15 cellular contexts compared by ENCODE assay signal in genomic region chr12:57027011-57027804, GRCh38. TPM values are rescaled to one million over a fixed set of nuclear protein-coding genes. Genes with fewer than 3 reads are reported as not detected.
A peak's percentile ranks its signal among the peaks of the same experiment; 100 is the strongest.
DNase-seq lines count a peak whose midpoint lies in the region; ATAC-seq and TF ChIP-seq lines count a peak whose summit lies in the region.
"Had no signal": no experiment of that assay in that cellular context is flagged by ENCODE, and none has a peak within 500 bp of the region (broad histone marks: within the 10 kb centered on the region; RNA-seq: fewer than 3 reads in every experiment).

No MANE protein-coding gene starts in this region.

- H3K36me3 Mint-ChIP-seq in activated CD4-positive, alpha-beta memory T cell treated with anti-CD3 and anti-CD28 coated beads for 36 hours, result no peaks in the 10 kb centered on the region
- H3K36me3 Mint-ChIP-seq in activated CD4-positive, alpha-beta memory T cell treated with anti-CD3 and anti-CD28 coated beads, Interleukin-2, amount 10 ng/mL, durations not matched to agents 7 days and 5 days (ENCODE audit: low read depth), result no peaks in the 10 kb centered on the region
- no peaks in the 10 kb centered on the region for H3K36me3 Mint-ChIP-seq in activated naive CD8-positive, alpha-beta T cell treated with anti-CD3 and anti-CD28 coated beads, Interleukin-2, amount 50 U/mL, for 24 hours (ENCODE audit: low read depth)
- H3K36me3 Mint-ChIP-seq in stimulated activated memory B cell treated with anti-CD40 and anti-IgM and Interleukin-4, amounts not matched to agents 10 μg/mL and 1 μg/mL and 100 μg/mL, for 72 hours, result no peaks in the 10 kb centered on the region
- H3K36me3 Mint-ChIP-seq in natural killer cell treated with Interleukin-12 subunit alpha and Interleukin-12 subunit beta and Interleukin-15 and Interleukin-18, amount 100 ng/mL, for 72 hours, result no peaks in the 10 kb centered on the region
- H3K36me3 Mint-ChIP-seq: activated naive CD4-positive, alpha-beta T cell treated with anti-CD3 and anti-CD28 coated beads, Interleukin-2, amount 10 ng/mL, durations not matched to agents 7 days and 5 days had no signal

- CTCF ChIA-PET in activated CD4-positive, alpha-beta memory T cell treated with anti-CD3 and anti-CD28 coated beads for 36 hours (lab: Charles Lee), result interaction anchor here (0.7 to 3.6 kb wide), 13 partner anchors 11 to 270 kb away, joined by 3 to 13 read pairs (median 4); partner anchors contain the start of gene TAC3
- CTCF ChIA-PET in activated CD4-positive, alpha-beta memory T cell treated with anti-CD3 and anti-CD28 coated beads, Interleukin-2, amount 10 ng/mL, durations not matched to agents 7 days and 5 days (lab: Charles Lee), result interaction anchor here (0.7 to 2.1 kb wide), 5 partner anchors 9 to 85 kb away, joined by 3 to 8 read pairs (median 3); no protein-coding TSS in a partner anchor

- H4K20me1 ChIP-seq in Loucy (ENCODE audit: insufficient read depth, low read length, poor library complexity, severe bottlenecking), result no peaks in the 10 kb centered on the region

- peak overlapping the region; percentile 28 for H3K9ac ChIP-seq in Loucy (ENCODE audit: low read depth, low read length, poor library complexity, severe bottlenecking)

- H3K36me3 ChIP-seq in Loucy (ENCODE audit: insufficient read depth, low read length), result no peaks in the 10 kb centered on the region

- no peaks in the 10 kb centered on the region for H3F3A ChIP-seq in Loucy (ENCODE audit: low read depth)

- intact Hi-C loops in activated CD4-positive, alpha-beta memory T cell treated with anti-CD3 and anti-CD28 coated beads for 36 hours (cut with micrococcal nuclease), result no loop called here

- DNase-seq in activated CD4-positive, alpha-beta memory T cell treated with anti-CD3 and anti-CD28 coated beads for 36 hours, result no peak
- no peak for DNase-seq in activated CD4-positive, alpha-beta memory T cell treated with anti-CD3 and anti-CD28 coated beads, Interleukin-2, amount 10 ng/mL, durations not matched to agents 7 days and 5 days
- DNase-seq in activated naive CD8-positive, alpha-beta T cell treated with anti-CD3 and anti-CD28 coated beads, Interleukin-2, amount 50 U/mL, for 24 hours, result no peak
- no peak for DNase-seq in effector CD8-positive, alpha-beta T cell (lab: John Stamatoyannopoulos, UW)
- no peak for DNase-seq in activated CD8-positive, alpha-beta memory T cell treated with anti-CD3 and anti-CD28 coated beads, Interleukin-2, amount 50 U/mL, for 48 hours
- no peak for DNase-seq in natural killer cell treated with Interleukin-12 subunit alpha and Interleukin-12 subunit beta and Interleukin-15 and Interleukin-18, amount 100 ng/mL, for 72 hours (ENCODE audit: low spot score)
- DNase-seq: activated naive CD4-positive, alpha-beta T cell treated with anti-CD3 and anti-CD28 coated beads, Interleukin-2, amount 10 ng/mL, durations not matched to agents 7 days and 5 days; H9; NCI-H526 treated with DMSO at 0.1 percent for 48 hours; psoas muscle; Right ventricle myocardium superior; stimulated activated CD4-positive, alpha-beta T cell treated with anti-CD3 and anti-CD28 coated beads, Interleukin-4, amount 100 ng/mL, for 1 hour had no signal

- H3K79me2 ChIP-seq in Loucy (ENCODE audit: insufficient read depth, low read length), result no peaks in the 10 kb centered on the region

- POLR2A ChIA-PET in activated CD4-positive, alpha-beta memory T cell treated with anti-CD3 and anti-CD28 coated beads for 36 hours (lab: Charles Lee), result interaction anchor here (0.6 to 1.1 kb wide), 4 partner anchors 11 to 85 kb away, joined by 3 to 4 read pairs (median 3); partner anchors contain the start of gene TAC3
- POLR2A ChIA-PET in activated CD4-positive, alpha-beta memory T cell treated with anti-CD3 and anti-CD28 coated beads, Interleukin-2, amount 10 ng/mL, durations not matched to agents 7 days and 5 days (lab: Charles Lee), result interaction anchor here (2.7 kb wide), 1 partner anchor 10 kb away, joined by 18 read pairs; the partner anchor contains the start of gene TAC3

- H3K27me3 Mint-ChIP-seq in activated CD4-positive, alpha-beta memory T cell treated with anti-CD3 and anti-CD28 coated beads for 36 hours, result no peaks in the 10 kb centered on the region
- peaks cover 6% of the 10 kb centered on the region for H3K27me3 Mint-ChIP-seq in activated CD4-positive, alpha-beta memory T cell treated with anti-CD3 and anti-CD28 coated beads, Interleukin-2, amount 10 ng/mL, durations not matched to agents 7 days and 5 days
- H3K27me3 Mint-ChIP-seq in activated naive CD8-positive, alpha-beta T cell treated with anti-CD3 and anti-CD28 coated beads, Interleukin-2, amount 50 U/mL, for 24 hours, result no peaks in the 10 kb centered on the region
- H3K27me3 Mint-ChIP-seq in stimulated activated memory B cell treated with anti-CD40 and anti-IgM and Interleukin-4, amounts not matched to agents 10 μg/mL and 1 μg/mL and 100 μg/mL, for 72 hours, result peaks cover 8% of the 10 kb centered on the region
- peaks cover 0 to 16% of the 10 kb centered on the region in 2 donors for H3K27me3 Mint-ChIP-seq in natural killer cell treated with Interleukin-12 subunit alpha and Interleukin-12 subunit beta and Interleukin-15 and Interleukin-18, amount 100 ng/mL, for 72 hours

- H3K9me3 ChIP-seq in Loucy (ENCODE audit: insufficient read depth, low read depth, low read length), result no peaks in the 10 kb centered on the region
- H3K9me3 ChIP-seq: psoas muscle had no signal

- TF ChIP-seq CTCF in Loucy (conservative IDR thresholded peaks at IDR 0.05; ENCODE audit: low read length), result no peak

- ATAC-seq in activated naive CD8-positive, alpha-beta T cell treated with anti-CD3 and anti-CD28 coated beads, Interleukin-2, amount 50 U/mL, for 24 hours, result peak; percentile 79
- ATAC-seq in stimulated activated memory B cell treated with anti-CD40 and anti-IgM and Interleukin-4, amounts not matched to agents 10 μg/mL and 1 μg/mL and 100 μg/mL, for 72 hours, result no peak
- ATAC-seq in natural killer cell treated with Interleukin-12 subunit alpha and Interleukin-12 subunit beta and Interleukin-15 and Interleukin-18, amount 100 ng/mL, for 72 hours, result no peak
- ATAC-seq: psoas muscle had no signal

- no peaks in the 10 kb centered on the region for H3K9me2 ChIP-seq in Loucy (replicated peaks; ENCODE audit: low read depth, low read length)

- H3K27ac Mint-ChIP-seq in activated CD4-positive, alpha-beta memory T cell treated with anti-CD3 and anti-CD28 coated beads for 36 hours, result peak overlapping the region; percentile 75
- no peak overlapping the region for H3K27ac Mint-ChIP-seq in activated CD4-positive, alpha-beta memory T cell treated with anti-CD3 and anti-CD28 coated beads, Interleukin-2, amount 10 ng/mL, durations not matched to agents 7 days and 5 days
- H3K27ac Mint-ChIP-seq in activated naive CD8-positive, alpha-beta T cell treated with anti-CD3 and anti-CD28 coated beads, Interleukin-2, amount 50 U/mL, for 24 hours, result peak overlapping the region; percentile 91
- H3K27ac Mint-ChIP-seq in stimulated activated memory B cell treated with anti-CD40 and anti-IgM and Interleukin-4, amounts not matched to agents 10 μg/mL and 1 μg/mL and 100 μg/mL, for 72 hours, result peak overlapping the region; percentile 46
- peak overlapping the region in 1 of 2 donors; percentile 22 for H3K27ac Mint-ChIP-seq in natural killer cell treated with Interleukin-12 subunit alpha and Interleukin-12 subunit beta and Interleukin-15 and Interleukin-18, amount 100 ng/mL, for 72 hours
- H3K27ac Mint-ChIP-seq: activated naive CD4-positive, alpha-beta T cell treated with anti-CD3 and anti-CD28 coated beads, Interleukin-2, amount 10 ng/mL, durations not matched to agents 7 days and 5 days; H9 had no signal

- no peak overlapping the region for H3K4me2 ChIP-seq in Loucy (ENCODE audit: low read depth, low read length, poor library complexity, severe bottlenecking)

- H2AFZ ChIP-seq in Loucy (ENCODE audit: low read length), result peak overlapping the region; percentile 41; the same call in 1 of the 2 replicates

- no peaks in the 10 kb centered on the region for H3K9me3 Mint-ChIP-seq in activated CD4-positive, alpha-beta memory T cell treated with anti-CD3 and anti-CD28 coated beads for 36 hours
- H3K9me3 Mint-ChIP-seq in activated CD4-positive, alpha-beta memory T cell treated with anti-CD3 and anti-CD28 coated beads, Interleukin-2, amount 10 ng/mL, durations not matched to agents 7 days and 5 days, result no peaks in the 10 kb centered on the region
- H3K9me3 Mint-ChIP-seq in activated naive CD8-positive, alpha-beta T cell treated with anti-CD3 and anti-CD28 coated beads, Interleukin-2, amount 50 U/mL, for 24 hours, result no peaks in the 10 kb centered on the region
- H3K9me3 Mint-ChIP-seq in stimulated activated memory B cell treated with anti-CD40 and anti-IgM and Interleukin-4, amounts not matched to agents 10 μg/mL and 1 μg/mL and 100 μg/mL, for 72 hours, result no peaks in the 10 kb centered on the region
- no peaks in the 10 kb centered on the region for H3K9me3 Mint-ChIP-seq in natural killer cell treated with Interleukin-12 subunit alpha and Interleukin-12 subunit beta and Interleukin-15 and Interleukin-18, amount 100 ng/mL, for 72 hours
- H3K9me3 Mint-ChIP-seq: activated naive CD4-positive, alpha-beta T cell treated with anti-CD3 and anti-CD28 coated beads, Interleukin-2, amount 10 ng/mL, durations not matched to agents 7 days and 5 days; H9 had no signal

- no peaks in the 10 kb centered on the region for H3K27me3 ChIP-seq in Loucy (ENCODE audit: insufficient read depth, low read length, poor library complexity, severe bottlenecking)

- no peak overlapping the region for H3K4me3 Mint-ChIP-seq in activated CD4-positive, alpha-beta memory T cell treated with anti-CD3 and anti-CD28 coated beads for 36 hours
- no peak overlapping the region for H3K4me3 Mint-ChIP-seq in activated CD4-positive, alpha-beta memory T cell treated with anti-CD3 and anti-CD28 coated beads, Interleukin-2, amount 10 ng/mL, durations not matched to agents 7 days and 5 days
- peak overlapping the region; percentile 54 for H3K4me3 Mint-ChIP-seq in activated naive CD8-positive, alpha-beta T cell treated with anti-CD3 and anti-CD28 coated beads, Interleukin-2, amount 50 U/mL, for 24 hours
- H3K4me3 Mint-ChIP-seq in stimulated activated memory B cell treated with anti-CD40 and anti-IgM and Interleukin-4, amounts not matched to agents 10 μg/mL and 1 μg/mL and 100 μg/mL, for 72 hours, result no peak overlapping the region
- H3K4me3 Mint-ChIP-seq in natural killer cell treated with Interleukin-12 subunit alpha and Interleukin-12 subunit beta and Interleukin-15 and Interleukin-18, amount 100 ng/mL, for 72 hours, result no peak overlapping the region
- H3K4me3 Mint-ChIP-seq: activated naive CD4-positive, alpha-beta T cell treated with anti-CD3 and anti-CD28 coated beads, Interleukin-2, amount 10 ng/mL, durations not matched to agents 7 days and 5 days; H9 had no signal

- H3K4me1 ChIP-seq in Loucy (ENCODE audit: insufficient read depth, low read length, poor library complexity, severe bottlenecking), result peaks cover 37% of the 10 kb centered on the region
- H3K4me1 ChIP-seq: psoas muscle had no signal

- H3K4me1 Mint-ChIP-seq in activated CD4-positive, alpha-beta memory T cell treated with anti-CD3 and anti-CD28 coated beads for 36 hours (ENCODE audit: low read depth), result peaks cover 38% of the 10 kb centered on the region
- peaks cover 23% of the 10 kb centered on the region for H3K4me1 Mint-ChIP-seq in activated CD4-positive, alpha-beta memory T cell treated with anti-CD3 and anti-CD28 coated beads, Interleukin-2, amount 10 ng/mL, durations not matched to agents 7 days and 5 days
- H3K4me1 Mint-ChIP-seq in activated naive CD8-positive, alpha-beta T cell treated with anti-CD3 and anti-CD28 coated beads, Interleukin-2, amount 50 U/mL, for 24 hours, result peaks cover 43% of the 10 kb centered on the region
- peaks cover 27% of the 10 kb centered on the region for H3K4me1 Mint-ChIP-seq in stimulated activated memory B cell treated with anti-CD40 and anti-IgM and Interleukin-4, amounts not matched to agents 10 μg/mL and 1 μg/mL and 100 μg/mL, for 72 hours
- peaks cover 16 to 20% of the 10 kb centered on the region in 2 donors for H3K4me1 Mint-ChIP-seq in natural killer cell treated with Interleukin-12 subunit alpha and Interleukin-12 subunit beta and Interleukin-15 and Interleukin-18, amount 100 ng/mL, for 72 hours (ENCODE audit: low read depth in 2 of 2)

- no peak overlapping the region for H3K4me3 ChIP-seq in Loucy (ENCODE audit: low read length, poor library complexity, severe bottlenecking)
- H3K4me3 ChIP-seq: psoas muscle had no signal

RNA-seq across cellular contexts. Expression of gene TAC3, which starts 10.9 kb away (rescaled TPM):
- total RNA-seq in activated CD4-positive, alpha-beta memory T cell treated with anti-CD3 and anti-CD28 coated beads for 36 hours, result not detected
- total RNA-seq in activated CD4-positive, alpha-beta memory T cell treated with anti-CD3 and anti-CD28 coated beads, Interleukin-2, amount 10 ng/mL, durations not matched to agents 7 days and 5 days, result not detected
- total RNA-seq in natural killer cell treated with Interleukin-12 subunit alpha and Interleukin-12 subunit beta and Interleukin-15 and Interleukin-18, amount 100 ng/mL, for 72 hours, result under 1 TPM in 1 of 2 donors, not detected in 1; 0.45 TPM
- total RNA-seq: HT-29, psoas muscle, Right ventricle myocardium superior had no signal

RNA-seq across cellular contexts. Expression of gene ZBTB39, which starts 20.9 kb away (rescaled TPM):
- 1 to 10 TPM; 5.5 to 5.7 TPM for total RNA-seq in activated CD4-positive, alpha-beta memory T cell treated with anti-CD3 and anti-CD28 coated beads for 36 hours
- 1 to 10 TPM; 7.7 to 7.8 TPM for total RNA-seq in activated CD4-positive, alpha-beta memory T cell treated with anti-CD3 and anti-CD28 coated beads, Interleukin-2, amount 10 ng/mL, durations not matched to agents 7 days and 5 days
- total RNA-seq in natural killer cell treated with Interleukin-12 subunit alpha and Interleukin-12 subunit beta and Interleukin-15 and Interleukin-18, amount 100 ng/mL, for 72 hours, result 10 to 100 TPM in 1 of 2 donors, 1 to 10 TPM in 1; 8.1 to 12.1 TPM

RNA-seq across cellular contexts. Expression of gene MYO1A, which starts 22.7 kb away (rescaled TPM):
- under 1 TPM; 0.61 to 0.97 TPM for total RNA-seq in activated CD4-positive, alpha-beta memory T cell treated with anti-CD3 and anti-CD28 coated beads for 36 hours
- total RNA-seq in activated CD4-positive, alpha-beta memory T cell treated with anti-CD3 and anti-CD28 coated beads, Interleukin-2, amount 10 ng/mL, durations not matched to agents 7 days and 5 days, result under 1 TPM; 0.28 to 0.65 TPM
- 1 to 10 TPM in 1 of 2 donors, under 1 TPM in 1; 0.48 to 2.5 TPM for total RNA-seq in natural killer cell treated with Interleukin-12 subunit alpha and Interleukin-12 subunit beta and Interleukin-15 and Interleukin-18, amount 100 ng/mL, for 72 hours

RNA-seq across cellular contexts. Expression of gene NEMP1, which starts 51.4 kb away (rescaled TPM):
- 10 to 100 TPM; 70.6 to 73.5 TPM for total RNA-seq in activated CD4-positive, alpha-beta memory T cell treated with anti-CD3 and anti-CD28 coated beads for 36 hours
- 10 to 100 TPM; 51.7 to 59.2 TPM for total RNA-seq in activated CD4-positive, alpha-beta memory T cell treated with anti-CD3 and anti-CD28 coated beads, Interleukin-2, amount 10 ng/mL, durations not matched to agents 7 days and 5 days
- total RNA-seq in natural killer cell treated with Interleukin-12 subunit alpha and Interleukin-12 subunit beta and Interleukin-15 and Interleukin-18, amount 100 ng/mL, for 72 hours, result 10 to 100 TPM; 25.5 to 34.1 TPM
